Comparison of ENCODE assay signal across 18 cellular contexts in the genomic region with DNA sequence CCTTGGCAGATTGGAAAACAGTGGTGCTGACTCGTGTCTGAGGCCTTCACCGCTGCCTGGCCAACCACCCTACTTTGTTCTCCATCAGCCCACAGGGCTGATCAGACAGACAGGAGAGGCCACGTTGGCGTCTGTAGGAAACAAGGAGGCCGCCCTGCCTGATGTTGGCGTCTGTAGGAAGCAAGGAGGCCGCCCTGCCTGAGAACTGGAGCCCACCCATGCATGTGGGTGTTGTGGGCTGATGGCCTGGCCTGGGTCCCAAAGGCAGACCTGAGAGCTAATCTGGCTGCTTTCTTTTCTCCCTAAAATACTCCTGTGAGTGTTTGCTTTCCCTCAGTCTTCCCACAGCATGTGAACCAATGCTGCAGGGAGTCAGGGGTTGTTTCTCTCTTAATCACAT. TPM values are rescaled to one million over a fixed set of nuclear protein-coding genes. Genes with fewer than 3 reads are reported as not detected.
DNase-seq lines count a peak whose midpoint lies in the region; ATAC-seq and TF ChIP-seq lines count a peak whose summit lies in the region.
"Had no signal": no experiment of that assay in that cellular context is flagged by ENCODE, and none has a peak within 500 bp of the region (broad histone marks: within the 10 kb centered on the region; RNA-seq: fewer than 3 reads in every experiment).

No MANE protein-coding gene starts in this region.

- DNase-seq in activated naive CD8-positive, alpha-beta T cell treated with anti-CD3 and anti-CD28 coated beads for 36 hours: no peak
- DNase-seq in activated naive CD8-positive, alpha-beta T cell treated with anti-CD3 and anti-CD28 coated beads, Interleukin-2, amount 50 U/mL, for 24 hours: no peak
- DNase-seq in amniotic epithelial cell (ENCODE audit: low read depth) (peak; percentile 26), fibroblast of mammary gland (ENCODE audit: low read depth) (peak; percentile 38), NCI-H345 (lab: John Stamatoyannopoulos, UW) (no peak), HFFc6 (no peak)
- DNase-seq: COR-L47, DMS53, GDM1, HCEC 1CT, NCI-H1092, NCI-H1694, NCI-H748 treated with DMSO at 0.1 percent for 48 hours, SK-N-SH had no signal

- no peak for ATAC-seq in activated naive CD8-positive, alpha-beta T cell treated with anti-CD3 and anti-CD28 coated beads, Interleukin-2, amount 50 U/mL, for 24 hours
- ATAC-seq in HG03354 (IDR thresholded peaks at IDR 0.05; ENCODE audit: poor library complexity, severe bottlenecking, unreplicated experiment): no peak
- ATAC-seq: Right ventricle myocardium inferior had no signal

- peak overlapping the region; percentile 38 for H3K27ac Mint-ChIP-seq in activated naive CD8-positive, alpha-beta T cell treated with anti-CD3 and anti-CD28 coated beads for 36 hours
- no peak overlapping the region for H3K27ac Mint-ChIP-seq in activated naive CD8-positive, alpha-beta T cell treated with anti-CD3 and anti-CD28 coated beads, Interleukin-2, amount 50 U/mL, for 24 hours
- H3K27ac Mint-ChIP-seq in HFFc6: no peak overlapping the region

- H3K27me3 Mint-ChIP-seq in activated naive CD8-positive, alpha-beta T cell treated with anti-CD3 and anti-CD28 coated beads for 36 hours: no peaks in the 10 kb centered on the region
- H3K27me3 Mint-ChIP-seq in activated naive CD8-positive, alpha-beta T cell treated with anti-CD3 and anti-CD28 coated beads, Interleukin-2, amount 50 U/mL, for 24 hours: no peaks in the 10 kb centered on the region
- peaks cover 5% of the 10 kb centered on the region for H3K27me3 Mint-ChIP-seq in HFFc6 (ENCODE audit: insufficient read depth)

- peaks cover 5% of the 10 kb centered on the region for H3K36me3 Mint-ChIP-seq in activated naive CD8-positive, alpha-beta T cell treated with anti-CD3 and anti-CD28 coated beads for 36 hours
- H3K36me3 Mint-ChIP-seq in activated naive CD8-positive, alpha-beta T cell treated with anti-CD3 and anti-CD28 coated beads, Interleukin-2, amount 50 U/mL, for 24 hours (ENCODE audit: low read depth): peaks cover 23% of the 10 kb centered on the region
- peaks cover 19% of the 10 kb centered on the region; the same call in 1 of the 2 replicates for H3K36me3 Mint-ChIP-seq in HFFc6 (ENCODE audit: low read depth)

- no peak overlapping the region for H3K4me3 Mint-ChIP-seq in activated naive CD8-positive, alpha-beta T cell treated with anti-CD3 and anti-CD28 coated beads for 36 hours
- no peak overlapping the region for H3K4me3 Mint-ChIP-seq in activated naive CD8-positive, alpha-beta T cell treated with anti-CD3 and anti-CD28 coated beads, Interleukin-2, amount 50 U/mL, for 24 hours
- H3K4me3 Mint-ChIP-seq in HFFc6: no peak overlapping the region

- no peaks in the 10 kb centered on the region for H3K9me3 Mint-ChIP-seq in activated naive CD8-positive, alpha-beta T cell treated with anti-CD3 and anti-CD28 coated beads for 36 hours
- no peaks in the 10 kb centered on the region for H3K9me3 Mint-ChIP-seq in activated naive CD8-positive, alpha-beta T cell treated with anti-CD3 and anti-CD28 coated beads, Interleukin-2, amount 50 U/mL, for 24 hours
- H3K9me3 Mint-ChIP-seq in HFFc6: no peaks in the 10 kb centered on the region

- H3K4me3 ChIP-seq in fibroblast of mammary gland (ENCODE audit: control insufficient read depth, low read depth, low read length): no peak overlapping the region

- TF ChIP-seq CTCF in fibroblast of mammary gland (conservative IDR thresholded peaks at IDR 0.05; ENCODE audit: control insufficient read depth, insufficient read depth, low read depth, low read length): no peak
- TF ChIP-seq CTCF in HFFc6 (IDR thresholded peaks at IDR 0.05): no peak

- H3K27ac ChIP-seq in temporal lobe (ENCODE audit: low read depth, low read length): peak overlapping the region; percentile 82
- H3K27ac ChIP-seq: KMS-11 had no signal

- no peaks in the 10 kb centered on the region for H3K4me1 Mint-ChIP-seq in activated naive CD8-positive, alpha-beta T cell treated with anti-CD3 and anti-CD28 coated beads for 36 hours
- no peaks in the 10 kb centered on the region for H3K4me1 Mint-ChIP-seq in activated naive CD8-positive, alpha-beta T cell treated with anti-CD3 and anti-CD28 coated beads, Interleukin-2, amount 50 U/mL, for 24 hours
- no peaks in the 10 kb centered on the region for H3K4me1 Mint-ChIP-seq in HFFc6 (ENCODE audit: low read depth)

RNA-seq across cellular contexts. Expression of a gene that starts 57.3 kb away (rescaled TPM):
- total RNA-seq in activated naive CD8-positive, alpha-beta T cell treated with anti-CD3 and anti-CD28 coated beads for 36 hours: 100 to 1,000 TPM; 101 to 102 TPM
- 73.8 TPM for total RNA-seq in temporal lobe
- total RNA-seq in HFFc6 (2021; fragmentation: NEBNext Ultra II Directional; extraction: Animal tissue kit (Norgen Biotek cat#: 25700)): 10 to 100 TPM; 63.9 to 76.7 (median 71.2) TPM

Comparison
In these comparisons a context has a peak if more than half of its experiments do, and no peak if none do; other contexts are left out.
1. DNase-seq: peak in amniotic epithelial cell (single experiment) and fibroblast of mammary gland (single experiment); none in activated naive CD8-positive, alpha-beta T cell treated with anti-CD3 and anti-CD28 coated beads for 36 hours (single experiment), activated naive CD8-positive, alpha-beta T cell treated with anti-CD3 and anti-CD28 coated beads, Interleukin-2, amount 50 U/mL, for 24 hours (single experiment), NCI-H345 (single experiment) and HFFc6 (single experiment).